ENCODE assay signal across 14 cellular contexts in the genomic region with DNA sequence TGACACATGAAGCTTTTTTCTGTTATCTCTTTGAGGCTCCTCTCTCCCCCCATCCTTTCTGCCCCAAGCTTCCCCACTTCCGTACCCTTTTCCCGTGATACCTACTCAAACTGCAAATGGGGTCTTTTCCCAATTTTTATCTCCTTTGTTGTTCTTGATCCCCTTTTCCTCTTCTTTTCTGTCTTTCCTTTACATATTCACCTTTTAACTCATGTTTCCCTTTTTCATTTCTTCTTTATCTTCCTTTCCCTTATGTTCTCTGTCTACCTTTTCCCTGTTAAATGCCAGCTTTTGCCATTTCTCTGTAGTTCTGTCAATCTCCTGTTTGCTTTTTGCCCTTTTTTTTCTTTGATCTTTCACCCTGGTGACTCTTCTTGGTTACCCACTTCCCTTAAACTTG. TPM values are rescaled to one million over a fixed set of nuclear protein-coding genes. Genes with fewer than 3 reads are reported as not detected.
A peak's percentile ranks its signal among the peaks of the same experiment; 100 is the strongest.
DNase-seq lines count a peak whose midpoint lies in the region; ATAC-seq, FAIRE-seq and TF ChIP-seq lines count a peak whose summit lies in the region.
"Had no signal": no experiment of that assay in that cellular context is flagged by ENCODE, and none has a peak within 500 bp of the region (broad histone marks: within the 10 kb centered on the region; RNA-seq: fewer than 3 reads in every experiment).

No MANE protein-coding gene starts in this region.

- FAIRE-seq in pancreas (lab: Jason Lieb, UNC) (no peak), RCC 7860 (lab: Jason Lieb, UNC) (no peak)
- FAIRE-seq: kidney had no signal

- no peak for DNase-seq in activated naive CD8-positive, alpha-beta T cell treated with anti-CD3 and anti-CD28 coated beads for 36 hours
- DNase-seq in natural killer cell: no peak
- no peak for DNase-seq in type B pancreatic cell (ENCODE audit: extremely low spot score, unreplicated experiment)
- no peak for DNase-seq in pancreas
- DNase-seq in RCC 7860 (ENCODE audit: low spot score): no peak
- no peak for DNase-seq in mucosa of gallbladder (ENCODE audit: low spot score)
- DNase-seq: activated CD8-positive, alpha-beta memory T cell treated with anti-CD3 and anti-CD28 coated beads, Interleukin-2, amount 50 U/mL, for 4 hours; effector CD8-positive, alpha-beta T cell; kidney; NCI-H187; NCI-H748 treated with DMSO at 0.1 percent for 48 hours; uterus had no signal

- no peak for TF ChIP-seq CTCF in brain (conservative IDR thresholded peaks at IDR 0.05)
- no peak for TF ChIP-seq CTCF in natural killer cell (IDR thresholded peaks at IDR 0.05)
- TF ChIP-seq CTCF in type B pancreatic cell (conservative IDR thresholded peaks at IDR 0.05): no peak
- TF ChIP-seq CTCF in pancreas (IDR thresholded peaks at IDR 0.05): no peak

- H3K27ac Mint-ChIP-seq in activated naive CD8-positive, alpha-beta T cell: no peak overlapping the region
- H3K27ac Mint-ChIP-seq in activated naive CD8-positive, alpha-beta T cell treated with anti-CD3 and anti-CD28 coated beads for 36 hours: no peak overlapping the region
- H3K27ac Mint-ChIP-seq in brain (peak overlapping the region in 2 of 5 experiments; percentile 17 to 95), natural killer cell (no peak overlapping the region), type B pancreatic cell (peak overlapping the region; percentile 13)

- 83 to 93% methylated on average over 2 of the region's 2 CpGs for WGBS in pancreas, 2 donors

- peaks cover 0 to 12% (median 4%) of the 10 kb centered on the region in 3 donors for H3K4me1 ChIP-seq in pancreas
- H3K4me1 ChIP-seq: uterus had no signal

- peaks cover 51% of the 10 kb centered on the region for H3K27me3 Mint-ChIP-seq in activated naive CD8-positive, alpha-beta T cell
- peaks cover 75% of the 10 kb centered on the region for H3K27me3 Mint-ChIP-seq in activated naive CD8-positive, alpha-beta T cell treated with anti-CD3 and anti-CD28 coated beads for 36 hours
- peaks cover 91% of the 10 kb centered on the region for H3K27me3 Mint-ChIP-seq in brain
- peaks cover 50 to 77% of the 10 kb centered on the region in 2 donors for H3K27me3 Mint-ChIP-seq in natural killer cell (ENCODE audit: low read depth in 2 of 2)
- H3K27me3 Mint-ChIP-seq in type B pancreatic cell: peaks cover 95% of the 10 kb centered on the region

- H3K9me3 ChIP-seq in pancreas: no peaks in the 10 kb centered on the region
- H3K9me3 ChIP-seq: uterus had no signal

- H3K4me3 Mint-ChIP-seq in activated naive CD8-positive, alpha-beta T cell: peak overlapping the region; percentile 48
- no peak overlapping the region for H3K4me3 Mint-ChIP-seq in activated naive CD8-positive, alpha-beta T cell treated with anti-CD3 and anti-CD28 coated beads for 36 hours
- H3K4me3 Mint-ChIP-seq in brain: peak overlapping the region; percentile 93 to 97 (median 94)
- H3K4me3 Mint-ChIP-seq in natural killer cell: peak overlapping the region; percentile 3
- H3K4me3 Mint-ChIP-seq in type B pancreatic cell: peak overlapping the region; percentile 65

- H3K4me3 ChIP-seq in pancreas: no peak overlapping the region

- H3K36me3 ChIP-seq in pancreas: no peaks in the 10 kb centered on the region
- H3K36me3 ChIP-seq: uterus had no signal

- no peaks in the 10 kb centered on the region for H3K9me3 Mint-ChIP-seq in activated naive CD8-positive, alpha-beta T cell (ENCODE audit: low read depth)
- no peaks in the 10 kb centered on the region for H3K9me3 Mint-ChIP-seq in activated naive CD8-positive, alpha-beta T cell treated with anti-CD3 and anti-CD28 coated beads for 36 hours
- peaks cover 0 to 7% (median 0%) of the 10 kb centered on the region in 5 experiments for H3K9me3 Mint-ChIP-seq in brain
- no peaks in the 10 kb centered on the region for H3K9me3 Mint-ChIP-seq in natural killer cell
- no peaks in the 10 kb centered on the region for H3K9me3 Mint-ChIP-seq in type B pancreatic cell

- H3K27me3 ChIP-seq in pancreas: no peaks in the 10 kb centered on the region
- H3K27me3 ChIP-seq: uterus had no signal

- peaks cover 25% of the 10 kb centered on the region for H3K4me1 Mint-ChIP-seq in activated naive CD8-positive, alpha-beta T cell (ENCODE audit: low read depth)
- H3K4me1 Mint-ChIP-seq in activated naive CD8-positive, alpha-beta T cell treated with anti-CD3 and anti-CD28 coated beads for 36 hours: peaks cover 19% of the 10 kb centered on the region
- peaks cover 35% of the 10 kb centered on the region for H3K4me1 Mint-ChIP-seq in brain
- peaks cover 18 to 27% of the 10 kb centered on the region in 2 donors for H3K4me1 Mint-ChIP-seq in natural killer cell
- H3K4me1 Mint-ChIP-seq in type B pancreatic cell (ENCODE audit: unreplicated experiment): peaks cover 7% of the 10 kb centered on the region

- peak overlapping the region in 1 of 4 donors; percentile 96 for H3K27ac ChIP-seq in pancreas

- intact Hi-C loops in natural killer cell (cut with micrococcal nuclease): no loop called here
- intact Hi-C loops in pancreas (cut with DNase I): loop anchor here in 2 of 3 donors (10.0 kb wide), 2 partner anchors 67 to 277 kb away; a partner anchor contains a TSS

- ATAC-seq in natural killer cell (no peak), pancreas (no peak)

- no peaks in the 10 kb centered on the region for H3K36me3 Mint-ChIP-seq in activated naive CD8-positive, alpha-beta T cell
- no peaks in the 10 kb centered on the region for H3K36me3 Mint-ChIP-seq in activated naive CD8-positive, alpha-beta T cell treated with anti-CD3 and anti-CD28 coated beads for 36 hours
- H3K36me3 Mint-ChIP-seq in brain (peaks cover 5% of the 10 kb centered on the region), natural killer cell (no peaks in the 10 kb centered on the region), type B pancreatic cell (peaks cover 9% of the 10 kb centered on the region)

RNA-seq across cellular contexts. Expression of a gene that starts 2.6 kb away (rescaled TPM):
- total RNA-seq in activated naive CD8-positive, alpha-beta T cell treated with anti-CD3 and anti-CD28 coated beads for 36 hours: not detected
- 24.7 TPM for polyA plus RNA-seq in brain (ENCODE audit: insufficient read depth, low read depth, low replicate concordance)
- total RNA-seq in natural killer cell: 1 to 10 TPM in 1 of 3 donors, under 1 TPM in 1, not detected in 1; 0.09 to 3.7 TPM
- total RNA-seq in type B pancreatic cell (ENCODE audit: low replicate concordance): 5.8 and 12.5 TPM in 2 replicates
- 10 to 100 TPM in 4 of 6 donors, 1 to 10 TPM in 2; 6.8 to 29.4 (median 10.9) TPM for total RNA-seq in pancreas
- polyA plus RNA-seq in pancreas: 10 to 100 TPM in 1 of 2 donors, 1 to 10 TPM in 1; 3.8 to 12.1 TPM
- 99.6 TPM for total RNA-seq in mucosa of gallbladder
